ENCODE assay signal across 1 cellular context in the genomic region with DNA sequence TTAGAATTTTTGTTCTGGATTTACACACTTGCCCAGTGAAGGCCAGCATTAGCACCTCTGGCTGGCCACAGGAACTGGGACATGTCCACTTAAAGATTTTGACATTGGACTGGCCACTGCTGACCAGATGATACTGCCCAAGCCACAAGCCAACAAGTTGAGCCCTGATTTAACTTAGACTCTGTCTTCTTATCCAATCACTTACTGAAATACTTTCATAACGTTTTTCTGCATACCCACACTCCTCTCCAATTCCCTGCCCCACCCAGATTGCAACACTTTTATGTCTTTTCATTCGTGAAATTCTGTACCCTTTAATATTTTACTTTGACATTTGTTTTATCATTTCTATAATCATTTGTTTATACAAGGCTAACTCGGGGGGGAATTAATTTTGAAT.
TF ChIP-seq lines count a peak whose summit lies in the region.

No MANE protein-coding gene starts in this region.

TF ChIP-seq in SK-N-SH, 30 proteins besides CTCF, POLR2A, EP300 and RAD21 (continued from another document):
- TF ChIP-seq USF1 (IDR thresholded peaks at IDR 0.05; ENCODE audit: borderline replicate concordance, low read depth) (no peak), JUND (IDR thresholded peaks at IDR 0.05) (no peak), MEF2A (IDR thresholded peaks at IDR 0.05; ENCODE audit: borderline replicate concordance, low read depth) (no peak), GABPA (IDR thresholded peaks at IDR 0.05; ENCODE audit: low read depth) (no peak), ELF1 (IDR thresholded peaks at IDR 0.05) (no peak), FOXM1 (IDR thresholded peaks at IDR 0.05; ENCODE audit: low read depth) (no peak), NFIC (IDR thresholded peaks at IDR 0.05; ENCODE audit: borderline replicate concordance) (no peak), RFX5 (IDR thresholded peaks at IDR 0.05; ENCODE audit: low read length) (no peak), TEAD4 (IDR thresholded peaks at IDR 0.05; ENCODE audit: borderline replicate concordance, insufficient read depth) (no peak), REST (IDR thresholded peaks at IDR 0.05; ENCODE audit: low read depth, low read length) (no peak)
- TF ChIP-seq, protein P1, sequence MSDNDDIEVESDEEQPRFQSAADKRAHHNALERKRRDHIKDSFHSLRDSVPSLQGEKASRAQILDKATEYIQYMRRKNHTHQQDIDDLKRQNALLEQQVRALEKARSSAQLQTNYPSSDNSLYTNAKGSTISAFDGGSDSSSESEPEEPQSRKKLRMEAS (IDR thresholded peaks at IDR 0.05; ENCODE audit: low read depth) = no peak
- TF ChIP-seq, protein P2, sequence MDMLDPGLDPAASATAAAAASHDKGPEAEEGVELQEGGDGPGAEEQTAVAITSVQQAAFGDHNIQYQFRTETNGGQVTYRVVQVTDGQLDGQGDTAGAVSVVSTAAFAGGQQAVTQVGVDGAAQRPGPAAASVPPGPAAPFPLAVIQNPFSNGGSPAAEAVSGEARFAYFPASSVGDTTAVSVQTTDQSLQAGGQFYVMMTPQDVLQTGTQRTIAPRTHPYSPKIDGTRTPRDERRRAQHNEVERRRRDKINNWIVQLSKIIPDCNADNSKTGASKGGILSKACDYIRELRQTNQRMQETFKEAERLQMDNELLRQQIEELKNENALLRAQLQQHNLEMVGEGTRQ (IDR thresholded peaks at IDR 0.05; ENCODE audit: borderline replicate concordance, low read depth, low read length) = no peak
